Comparison of ENCODE assay signal across 30 cellular contexts in the genomic region with DNA sequence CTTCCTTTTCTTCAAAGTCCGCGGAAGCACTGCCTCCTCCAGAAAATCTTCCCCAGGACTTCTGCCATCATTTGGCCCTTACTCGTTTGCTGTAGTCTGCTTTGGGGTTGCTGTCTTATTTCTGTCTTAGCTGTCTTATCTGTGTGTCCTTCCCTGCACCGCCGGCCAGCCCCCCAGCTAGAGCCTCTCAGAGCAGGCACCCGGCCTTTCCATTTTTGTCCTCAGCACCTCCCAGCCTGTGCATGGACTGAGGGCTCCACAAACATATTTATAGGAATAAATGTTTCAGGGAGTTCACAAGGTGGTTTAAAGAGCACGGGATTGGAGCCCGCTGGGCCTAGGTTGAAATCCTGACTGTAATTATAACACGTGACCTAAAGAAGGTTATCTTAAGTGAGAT. TPM values are rescaled to one million over a fixed set of nuclear protein-coding genes. Genes with fewer than 3 reads are reported as not detected.
"Had no signal": no experiment of that assay in that cellular context is flagged by ENCODE, and none has a peak within 500 bp of the region (broad histone marks: within the 10 kb centered on the region; RNA-seq: fewer than 3 reads in every experiment).

No MANE protein-coding gene starts in this region.

- FAIRE-seq: colon, islet of Langerhans, urothelium cell line had no signal

- H3K9me3 ChIP-seq: gastrocnemius medialis, left lung, lower lobe of right lung, ovary, right lobe of liver, stomach, testis, tibial artery had no signal

- H3K4me1 ChIP-seq: gastrocnemius medialis, left lung, lower lobe of right lung, right lobe of liver, testis, tibial artery had no signal

- H3K27ac ChIP-seq: epithelial cell of prostate, gastrocnemius medialis, hepatocyte, left lung, lower lobe of right lung, ovary, right lobe of liver, stomach, testis, tibial artery had no signal

- H3K4me3 ChIP-seq: gastrocnemius medialis, hepatocyte, left lung, lower lobe of right lung, ovary, right lobe of liver, smooth muscle cell, stomach, testis, tibial artery had no signal

- H3K27me3 ChIP-seq: gastrocnemius medialis, ovary, right lobe of liver, testis had no signal

- DNase-seq: effector CD8-positive, alpha-beta T cell; endodermal cell; foreskin fibroblast; gastrocnemius medialis; left cardiac atrium; left lung; lower lobe of right lung; naive thymus-derived CD8-positive, alpha-beta T cell; nephron progenitor cell; nucleus accumbens; retina; right lobe of liver; stimulated activated CD4-positive, alpha-beta T cell treated with anti-CD3 and anti-CD28 coated beads, Interleukin-2, amount 100 ng/mL, for 24 hours; stimulated activated CD4-positive, alpha-beta T cell treated with anti-CD3 and anti-CD28 coated beads, Interleukin-4, amount 100 ng/mL, for 24 hours; stimulated activated naive CD4-positive, alpha-beta T cell treated with Interleukin-2 at 50 U/mL for 16 hours; stomach; testis had no signal

- H3K36me3 ChIP-seq: gastrocnemius medialis, left lung, lower lobe of right lung, ovary, right lobe of liver, stomach, tibial artery had no signal

- ATAC-seq: esophagus mucosa; gastrocnemius medialis; left cardiac atrium; left lung; lower lobe of right lung; naive thymus-derived CD8-positive, alpha-beta T cell; right lobe of liver; stimulated activated effector memory CD8-positive, alpha-beta T cell treated with anti-CD3 and anti-CD28 coated beads, Interleukin-12 subunit alpha, Interleukin-12 subunit beta, amount 100 ng/mL, for 72 hours had no signal

RNA-seq across cellular contexts. Expression of a gene that starts 8.1 kb away (rescaled TPM):
- total RNA-seq: gastrocnemius medialis; glomerular endothelial cell; mesenteric fat pad; naive thymus-derived CD8-positive, alpha-beta T cell; ovary; pulmonary artery endothelial cell; right lobe of liver; smooth muscle cell had no signal
- polyA plus RNA-seq: hepatocyte; naive thymus-derived CD8-positive, alpha-beta T cell; smooth muscle cell had no signal
